ENCODE assay signal across 26 cellular contexts in genomic region chr4:11297201-11297600, GRCh38.
A peak's percentile ranks its signal among the peaks of the same experiment; 100 is the strongest.
DNase-seq lines count a peak whose midpoint lies in the region; ATAC-seq, FAIRE-seq and TF ChIP-seq lines count a peak whose summit lies in the region.
"Had no signal": no experiment of that assay in that cellular context is flagged by ENCODE, and none has a peak within 500 bp of the region (broad histone marks: within the 10 kb centered on the region; RNA-seq: fewer than 3 reads in every experiment).

No MANE protein-coding gene starts in this region.

- H2AFZ ChIP-seq in PC-3 (ENCODE audit: low read length) = no peak overlapping the region

- TF ChIP-seq CTCF in PC-3 (conservative IDR thresholded peaks at IDR 0.05; ENCODE audit: low read depth, low read length) (no peak), natural killer cell (IDR thresholded peaks at IDR 0.05) (no peak)

- H3K36me3 Mint-ChIP-seq in natural killer cell = no peaks in the 10 kb centered on the region
- H3K36me3 Mint-ChIP-seq: activated CD4-positive, alpha-beta memory T cell treated with anti-CD3 and anti-CD28 coated beads for 36 hours; CD4-positive, CD25-positive, alpha-beta regulatory T cell had no signal

- peaks cover 8 to 9% of the 10 kb centered on the region in 2 donors for H3K4me1 Mint-ChIP-seq in natural killer cell
- H3K4me1 Mint-ChIP-seq: CD4-positive, CD25-positive, alpha-beta regulatory T cell had no signal

- no peaks in the 10 kb centered on the region for H3K9me2 ChIP-seq in PC-3 (replicated peaks; ENCODE audit: low read length)

- peak; percentile 34 for DNase-seq in PC-3
- peak in 8 of 61 donors; percentile 2 to 30 (median 16) for DNase-seq in caudate nucleus (lab: John Stamatoyannopoulos, UW)
- peak; percentile 7 for DNase-seq in renal cortical epithelial cell (ENCODE audit: low read depth)
- no peak for DNase-seq in GM19239 (ENCODE audit: insufficient read length, low spot score)
- no peak for DNase-seq in natural killer cell
- DNase-seq in activated naive CD4-positive, alpha-beta T cell (lab: John Stamatoyannopoulos, UW) = no peak
- no peak for DNase-seq in cerebellar cortex (ENCODE audit: low spot score)
- DNase-seq: activated CD4-positive, alpha-beta memory T cell treated with anti-CD3 and anti-CD28 coated beads for 36 hours; activated T-cell treated with anti-CD3 and anti-CD28 coated beads, Interleukin-2, amount 50 U/mL, for 72 hours; CD4-positive, CD25-positive, alpha-beta regulatory T cell; DMS 273 treated with DMSO at 0.1 percent for 48 hours; erythroblast; MV-4-11; NCI-H187 treated with DMSO at 0.1 percent for 48 hours; NCI-H226; occipital lobe; stimulated activated CD4-positive, alpha-beta T cell treated with anti-CD3 and anti-CD28 coated beads, Interleukin-15, amount 100 ng/mL, for 24 hours; T-helper 2 cell; tibial artery had no signal

- H3K27ac Mint-ChIP-seq in natural killer cell = no peak overlapping the region
- H3K27ac Mint-ChIP-seq: activated CD4-positive, alpha-beta memory T cell treated with anti-CD3 and anti-CD28 coated beads for 36 hours; activated T-cell treated with anti-CD3 and anti-CD28 coated beads, Interleukin-2, amount 50 U/mL, for 72 hours; CD4-positive, CD25-positive, alpha-beta regulatory T cell; memory B cell had no signal

- no peak for FAIRE-seq in GM19239 (lab: Jason Lieb, UNC)
- FAIRE-seq: G401.6, K562 had no signal

- H3K9me3 ChIP-seq in PC-3 (ENCODE audit: low read length) = no peaks in the 10 kb centered on the region
- H3K9me3 ChIP-seq: right atrium auricular region, tibial artery had no signal

- intact Hi-C loops in PC-3 (cut with micrococcal nuclease) = no loop called here
- intact Hi-C loops in natural killer cell (cut with micrococcal nuclease) = no loop called here

- POLR2A ChIA-PET in PC-3 (lab: Charles Lee; ENCODE audit: unreplicated experiment) = no interaction called here

- no peaks in the 10 kb centered on the region for H3F3A ChIP-seq in PC-3 (ENCODE audit: low read length, unreplicated experiment)

- no TSS peak for BruUV-seq in PC-3 (replicated peaks; lab: Mats Ljungman, UMichigan)

- no peak overlapping the region for H3K4me3 Mint-ChIP-seq in natural killer cell
- H3K4me3 Mint-ChIP-seq: activated CD4-positive, alpha-beta memory T cell treated with anti-CD3 and anti-CD28 coated beads for 36 hours; activated T-cell treated with anti-CD3 and anti-CD28 coated beads, Interleukin-2, amount 50 U/mL, for 72 hours; CD4-positive, CD25-positive, alpha-beta regulatory T cell; memory B cell had no signal

- no peaks in the 10 kb centered on the region for H3K79me2 ChIP-seq in PC-3 (ENCODE audit: low read length)

- no peak overlapping the region for H3K4me2 ChIP-seq in PC-3 (ENCODE audit: low read length)

- no peaks in the 10 kb centered on the region for H3K4me1 ChIP-seq in PC-3 (ENCODE audit: insufficient read depth, low read length)
- H3K4me1 ChIP-seq: right atrium auricular region, tibial artery had no signal

- peak; percentile 13 for ATAC-seq in GM21390 (IDR thresholded peaks at IDR 0.05; ENCODE audit: unreplicated experiment)
- ATAC-seq in PC-3 = no peak
- ATAC-seq in natural killer cell = no peak
- ATAC-seq: K562 had no signal

- H3K9me3 Mint-ChIP-seq in natural killer cell = no peaks in the 10 kb centered on the region
- H3K9me3 Mint-ChIP-seq: activated CD4-positive, alpha-beta memory T cell treated with anti-CD3 and anti-CD28 coated beads for 36 hours; activated T-cell treated with anti-CD3 and anti-CD28 coated beads, Interleukin-2, amount 50 U/mL, for 72 hours; CD4-positive, CD25-positive, alpha-beta regulatory T cell; memory B cell had no signal

- H3K4me3 ChIP-seq in PC-3 (ENCODE audit: low read length) = no peak overlapping the region
- H3K4me3 ChIP-seq: cardiac muscle cell, K562, right atrium auricular region, tibial artery had no signal

- peaks cover 0 to 7% of the 10 kb centered on the region in 2 donors for H3K27me3 Mint-ChIP-seq in natural killer cell (ENCODE audit: low read depth in 2 of 2)
- H3K27me3 Mint-ChIP-seq: activated CD4-positive, alpha-beta memory T cell treated with anti-CD3 and anti-CD28 coated beads for 36 hours; CD4-positive, CD25-positive, alpha-beta regulatory T cell; memory B cell had no signal

- no peak overlapping the region for H3K27ac ChIP-seq in PC-3 (ENCODE audit: low read length)
- peak overlapping the region; percentile 46 for H3K27ac ChIP-seq in caudate nucleus (ENCODE audit: low read depth, low read length)
- H3K27ac ChIP-seq: cardiac muscle cell, right atrium auricular region, tibial artery, VCaP had no signal

- CTCF ChIA-PET in PC-3 (lab: Charles Lee) = no interaction called here

- H3K36me3 ChIP-seq in PC-3 (ENCODE audit: low read depth, low read length) = no peaks in the 10 kb centered on the region
- H3K36me3 ChIP-seq: cardiac muscle cell, right atrium auricular region, tibial artery had no signal

- H4K20me1 ChIP-seq in PC-3 (ENCODE audit: low read length) = no peaks in the 10 kb centered on the region

- no peaks in the 10 kb centered on the region for H3K27me3 ChIP-seq in PC-3 (ENCODE audit: low read length)
- H3K27me3 ChIP-seq: cardiac muscle cell, right atrium auricular region, tibial artery had no signal

- H3K9ac ChIP-seq in PC-3 (ENCODE audit: low read length) = no peak overlapping the region

Comparison
In these comparisons a context has a peak if more than half of its experiments do, and no peak if none do; other contexts are left out.
1. DNase-seq: peak in PC-3 (single experiment) and renal cortical epithelial cell (single experiment); none in GM19239 (single experiment), natural killer cell (single experiment), activated naive CD4-positive, alpha-beta T cell (0 of 4) and cerebellar cortex (single experiment).